Comparison of ENCODE assay signal across 1 cellular context in genomic region chr3:46484388-46484787, GRCh38.
A peak's percentile ranks its signal among the peaks of the same experiment; 100 is the strongest.
TF ChIP-seq lines count a peak whose summit lies in the region.

No MANE protein-coding gene starts in this region.

TF ChIP-seq in HepG2, 621 proteins besides CTCF, POLR2A, EP300 and RAD21:
- TF ChIP-seq KDM1A (CRISPR knock-in tag; IDR thresholded peaks at IDR 0.05) = no peak
- TF ChIP-seq ZNF629 (CRISPR knock-in tag; conservative IDR thresholded peaks at IDR 0.05) = peak; percentile 34; the same call in 1 of the 2 replicates
